Comparison of ENCODE assay signal across 10 cellular contexts in genomic region chr12:52049688-52050087, GRCh38. TPM values are rescaled to one million over a fixed set of nuclear protein-coding genes. Genes with fewer than 3 reads are reported as not detected.
DNase-seq lines count a peak whose midpoint lies in the region; ATAC-seq, FAIRE-seq and TF ChIP-seq lines count a peak whose summit lies in the region.
"Had no signal": no experiment of that assay in that cellular context is flagged by ENCODE, and none has a peak within 500 bp of the region (broad histone marks: within the 10 kb centered on the region; RNA-seq: fewer than 3 reads in every experiment).

No MANE protein-coding gene starts in this region.

- H3K9me2 ChIP-seq in hepatocyte (replicated peaks; ENCODE audit: insufficient read depth), result no peaks in the 10 kb centered on the region

- TF ChIP-seq EP300 in stomach (IDR thresholded peaks at IDR 0.05), result no peak

- no peak for TF ChIP-seq CTCF in activated CD8-positive, alpha-beta T cell treated with anti-CD3 and anti-CD28 coated beads for 36 hours (IDR thresholded peaks at IDR 0.05)
- TF ChIP-seq CTCF in hepatocyte (IDR thresholded peaks at IDR 0.05; ENCODE audit: poor library complexity) (no peak), stomach (IDR thresholded peaks at IDR 0.05) (no peak)

- 90% methylated on average over 3 of the region's 5 CpGs for WGBS in hepatocyte (ENCODE audit: low lambda C conversion rate, missing lambda C conversion rate)
- WGBS in stomach, 5 donors, result 80 to 90% (median 80%) methylated on average over 5 of the region's 5 CpGs

- no peaks in the 10 kb centered on the region for H3K9me3 Mint-ChIP-seq in activated CD4-positive, alpha-beta T cell treated with anti-CD3 and anti-CD28 coated beads for 36 hours (ENCODE audit: low read depth)
- no peaks in the 10 kb centered on the region for H3K9me3 Mint-ChIP-seq in activated CD8-positive, alpha-beta T cell treated with anti-CD3 and anti-CD28 coated beads for 36 hours

- CTCF ChIA-PET in activated CD4-positive, alpha-beta T cell treated with anti-CD3 and anti-CD28 coated beads for 36 hours (lab: Charles Lee), result interaction anchor here (1.5 to 6.0 kb wide), 3 partner anchors 11 to 24 kb away, joined by 6 to 66 read pairs (median 36); partner anchors contain the start of gene ATG101
- CTCF ChIA-PET in activated CD8-positive, alpha-beta T cell treated with anti-CD3 and anti-CD28 coated beads for 36 hours (lab: Charles Lee), result interaction anchor here (27.5 kb wide), 1 partner anchor 24 kb away, joined by 602 read pairs; no protein-coding TSS in a partner anchor

- peak overlapping the region; percentile 91 for H3K27ac Mint-ChIP-seq in activated CD4-positive, alpha-beta T cell treated with anti-CD3 and anti-CD28 coated beads for 36 hours
- peak overlapping the region; percentile 92 for H3K27ac Mint-ChIP-seq in activated CD8-positive, alpha-beta T cell treated with anti-CD3 and anti-CD28 coated beads for 36 hours

- no peaks in the 10 kb centered on the region for H3K9me3 ChIP-seq in hepatocyte (ENCODE audit: low read depth)
- no peaks in the 10 kb centered on the region for H3K9me3 ChIP-seq in stomach

- DNase-seq in activated CD4-positive, alpha-beta T cell treated with anti-CD3 and anti-CD28 coated beads for 36 hours, result no peak
- DNase-seq in activated CD4-positive, alpha-beta T cell treated with anti-CD3 and anti-CD28 coated beads, Interleukin-2, amount 50 U/mL, for 4 hours, result no peak
- DNase-seq in activated CD8-positive, alpha-beta T cell treated with anti-CD3 and anti-CD28 coated beads for 36 hours, result no peak
- DNase-seq in hepatocyte (ENCODE audit: low spot score) (no peak), stomach (no peak), frontal cortex (ENCODE audit: low spot score in 2 of 2) (no peak), NCI-H1436 (lab: John Stamatoyannopoulos, UW) (no peak)
- DNase-seq: effector CD4-positive, alpha-beta T cell had no signal

- no peak overlapping the region for H3K27ac ChIP-seq in hepatocyte
- peak overlapping the region; percentile 78 to 100 (median 98) for H3K27ac ChIP-seq in stomach

- TF ChIP-seq POLR2A in stomach (IDR thresholded peaks at IDR 0.05), result no peak

- H3K27me3 ChIP-seq in hepatocyte (no peaks in the 10 kb centered on the region), stomach (no peaks in the 10 kb centered on the region)

- H3K4me3 ChIP-seq in hepatocyte (no peak overlapping the region), stomach (peak overlapping the region in 1 of 4 donors; percentile 80)

- H2AFZ ChIP-seq in hepatocyte, result no peak overlapping the region

- H3K36me3 ChIP-seq in hepatocyte (replicated peaks; ENCODE audit: insufficient read depth, low read depth) (no peaks in the 10 kb centered on the region), stomach (peaks cover 4 to 10% (median 10%) of the 10 kb centered on the region in 4 donors)

- no peak for ATAC-seq in activated CD4-positive, alpha-beta T cell treated with anti-CD3 and anti-CD28 coated beads for 36 hours
- ATAC-seq in activated CD8-positive, alpha-beta T cell treated with anti-CD3 and anti-CD28 coated beads for 36 hours, result no peak
- no peak for ATAC-seq in GM21737 (IDR thresholded peaks at IDR 0.05; ENCODE audit: unreplicated experiment)

- no peaks in the 10 kb centered on the region for H3K27me3 Mint-ChIP-seq in activated CD4-positive, alpha-beta T cell treated with anti-CD3 and anti-CD28 coated beads for 36 hours
- H3K27me3 Mint-ChIP-seq in activated CD8-positive, alpha-beta T cell treated with anti-CD3 and anti-CD28 coated beads for 36 hours, result no peaks in the 10 kb centered on the region

- peaks cover 39% of the 10 kb centered on the region for H3K4me1 Mint-ChIP-seq in activated CD4-positive, alpha-beta T cell treated with anti-CD3 and anti-CD28 coated beads for 36 hours
- peaks cover 44% of the 10 kb centered on the region for H3K4me1 Mint-ChIP-seq in activated CD8-positive, alpha-beta T cell treated with anti-CD3 and anti-CD28 coated beads for 36 hours (ENCODE audit: low read depth)

- FAIRE-seq in frontal cortex (lab: Jason Lieb, UNC), result no peak

- intact Hi-C loops in activated CD4-positive, alpha-beta T cell treated with anti-CD3 and anti-CD28 coated beads for 36 hours (cut with DNase I, micrococcal nuclease), result no loop called here
- intact Hi-C loops in activated CD8-positive, alpha-beta T cell treated with anti-CD3 and anti-CD28 coated beads for 36 hours (cut with micrococcal nuclease), result no loop called here
- intact Hi-C loops in stomach (cut with DNase I; ENCODE audit: low total_unique reads), result no loop called here

- peaks cover 27% of the 10 kb centered on the region for H3K36me3 Mint-ChIP-seq in activated CD4-positive, alpha-beta T cell treated with anti-CD3 and anti-CD28 coated beads for 36 hours (ENCODE audit: low read depth)
- peaks cover 33% of the 10 kb centered on the region for H3K36me3 Mint-ChIP-seq in activated CD8-positive, alpha-beta T cell treated with anti-CD3 and anti-CD28 coated beads for 36 hours (ENCODE audit: low read depth)

- H3K79me2 ChIP-seq in hepatocyte, result no peaks in the 10 kb centered on the region

- POLR2A ChIA-PET in activated CD4-positive, alpha-beta T cell treated with anti-CD3 and anti-CD28 coated beads for 36 hours (lab: Charles Lee), result no interaction called here
- POLR2A ChIA-PET in activated CD8-positive, alpha-beta T cell treated with anti-CD3 and anti-CD28 coated beads for 36 hours (lab: Charles Lee), result interaction anchor here (2.0 to 3.2 kb wide), 4 partner anchors 9 to 24 kb away, joined by 9 to 26 read pairs (median 18); partner anchors contain the start of gene ATG101

- H3K4me1 ChIP-seq in hepatocyte (ENCODE audit: insufficient read depth), result peaks cover 8% of the 10 kb centered on the region
- H3K4me1 ChIP-seq in stomach, result peaks cover 46 to 78% (median 56%) of the 10 kb centered on the region in 4 donors

- peak overlapping the region; percentile 92 for H3K4me3 Mint-ChIP-seq in activated CD4-positive, alpha-beta T cell treated with anti-CD3 and anti-CD28 coated beads for 36 hours
- H3K4me3 Mint-ChIP-seq in activated CD8-positive, alpha-beta T cell treated with anti-CD3 and anti-CD28 coated beads for 36 hours, result peak overlapping the region; percentile 95

- peaks cover 7% of the 10 kb centered on the region for H4K20me1 ChIP-seq in hepatocyte (ENCODE audit: insufficient read depth, poor library complexity, severe bottlenecking)

- peak overlapping the region; percentile 81 for H3K4me2 ChIP-seq in hepatocyte

RNA-seq across cellular contexts. Expression of gene NR4A1, which starts 1.6 kb away (rescaled TPM):
- total RNA-seq in activated CD4-positive, alpha-beta T cell treated with anti-CD3 and anti-CD28 coated beads for 36 hours, result 10 to 100 TPM; 69.4 to 72.8 TPM
- 100 to 1,000 TPM; 120 to 128 TPM for total RNA-seq in activated CD8-positive, alpha-beta T cell treated with anti-CD3 and anti-CD28 coated beads for 36 hours
- total RNA-seq in hepatocyte (39.2 and 59.2 TPM in 2 replicates), stomach (100 to 1,000 TPM in 3 of 5 donors, 10 to 100 TPM in 2; 29.4 to 384 (median 230) TPM), frontal cortex (5.3 TPM)
- polyA plus RNA-seq in hepatocyte (131 and 165 TPM in 2 replicates), stomach (10 to 100 TPM; 41.3 to 65.5 (median 55.0) TPM)

RNA-seq across cellular contexts. Expression of gene ATG101, which starts 20.1 kb away (rescaled TPM):
- 10 to 100 TPM; 24.0 to 30.7 TPM for total RNA-seq in activated CD4-positive, alpha-beta T cell treated with anti-CD3 and anti-CD28 coated beads for 36 hours
- total RNA-seq in activated CD8-positive, alpha-beta T cell treated with anti-CD3 and anti-CD28 coated beads for 36 hours, result 10 to 100 TPM; 25.6 to 28.4 TPM
- 55.9 and 61.6 TPM in 2 replicates for total RNA-seq in hepatocyte
- polyA plus RNA-seq in hepatocyte, result 52.0 and 57.7 TPM in 2 replicates
- total RNA-seq in stomach, result 100 to 1,000 TPM in 1 of 5 donors, 10 to 100 TPM in 3, 1 to 10 TPM in 1; 7.6 to 105 (median 36.5) TPM
- polyA plus RNA-seq in stomach, result 10 to 100 TPM; 36.8 to 80.3 (median 67.1) TPM
- 26.5 TPM for total RNA-seq in frontal cortex

RNA-seq across cellular contexts. Expression of gene SMIM41, which starts 29.8 kb away (rescaled TPM):
- total RNA-seq in activated CD4-positive, alpha-beta T cell treated with anti-CD3 and anti-CD28 coated beads for 36 hours, result not detected
- total RNA-seq in activated CD8-positive, alpha-beta T cell treated with anti-CD3 and anti-CD28 coated beads for 36 hours, result not detected
- total RNA-seq in hepatocyte (not detected in 2 replicates), stomach (10 to 100 TPM in 1 of 5 donors, 1 to 10 TPM in 3, not detected in 1; 1.1 to 21.6 (median 6.8) TPM), frontal cortex (not detected)
- polyA plus RNA-seq in hepatocyte (0.15 TPM in 1 of 2 replicates, not detected in the other), stomach (10 to 100 TPM in 1 of 3 donors, 1 to 10 TPM in 2; 1.5 to 11.8 (median 6.5) TPM)
- total RNA-seq: activated CD8-positive, alpha-beta memory T cell treated with anti-CD3 and anti-CD28 coated beads for 36 hours had no signal

RNA-seq across cellular contexts. Expression of gene TAMALIN, which starts 42.9 kb away (rescaled TPM):
- 10 to 100 TPM in 1 of 2 experiments, 1 to 10 TPM in 1; 6.4 to 11.5 TPM for total RNA-seq in activated CD4-positive, alpha-beta T cell treated with anti-CD3 and anti-CD28 coated beads for 36 hours
- total RNA-seq in activated CD8-positive, alpha-beta T cell treated with anti-CD3 and anti-CD28 coated beads for 36 hours, result 10 to 100 TPM; 26.0 to 26.4 TPM
- total RNA-seq in hepatocyte (4.0 and 8.0 TPM in 2 replicates), stomach (10 to 100 TPM in 2 of 5 donors, 1 to 10 TPM in 2, not detected in 1; 2.7 to 61.3 (median 16.6) TPM), frontal cortex (2.4 TPM)
- polyA plus RNA-seq in hepatocyte (9.9 and 17.0 TPM in 2 replicates), stomach (10 to 100 TPM in 2 of 3 donors, 1 to 10 TPM in 1; 6.4 to 17.0 (median 16.3) TPM)
